16 cellular contexts compared by ENCODE assay signal in the genomic region with DNA sequence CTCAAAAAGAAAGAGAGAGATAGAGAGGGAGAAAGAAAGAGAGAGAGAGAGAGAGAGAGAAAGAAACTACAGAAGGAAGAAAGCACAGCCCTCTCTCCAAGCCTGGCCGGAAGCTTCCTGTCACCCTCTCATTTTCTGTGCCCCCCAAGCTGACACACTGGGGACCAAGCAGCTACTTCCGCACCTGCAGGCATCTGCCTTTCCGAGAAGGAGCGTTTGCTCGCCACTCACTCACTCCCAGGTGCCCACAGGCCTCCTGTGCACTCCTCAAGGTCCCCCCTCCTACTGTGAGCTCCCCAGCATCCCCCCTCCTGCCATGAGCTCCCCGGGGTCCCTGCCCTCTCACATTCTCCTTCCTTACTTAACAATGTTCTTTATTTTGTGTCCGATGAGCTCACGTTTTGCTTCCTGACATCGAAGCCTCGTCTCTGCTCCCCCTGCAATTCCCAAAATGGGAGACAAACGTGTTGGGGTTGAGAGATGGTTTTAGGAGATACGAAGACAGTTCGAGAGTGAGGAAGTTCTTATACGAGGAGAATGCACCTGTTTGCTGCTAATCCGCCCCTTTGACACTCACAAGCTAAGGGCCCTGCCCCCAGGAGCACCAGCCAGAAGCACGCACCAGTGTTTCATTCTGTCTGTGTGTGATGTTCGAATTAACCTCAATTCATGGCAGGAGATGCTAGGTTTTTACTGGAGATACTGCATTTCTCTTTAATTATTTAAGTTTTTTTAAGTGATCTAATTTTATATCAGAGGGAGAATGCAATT.
"Had no signal": no experiment of that assay in that cellular context is flagged by ENCODE, and none has a peak within 500 bp of the region (broad histone marks: within the 10 kb centered on the region; RNA-seq: fewer than 3 reads in every experiment).

No MANE protein-coding gene starts in this region.

- H3K27ac Mint-ChIP-seq: activated CD4-positive, alpha-beta T cell treated with anti-CD3 and anti-CD28 coated beads, Interleukin-2, amount 10 ng/mL, durations not matched to agents 7 days and 5 days; brain; natural killer cell treated with Interleukin-12 subunit alpha and Interleukin-12 subunit beta and Interleukin-15 and Interleukin-18, amount 100 ng/mL, for 72 hours had no signal

- H3K36me3 ChIP-seq: thoracic aorta had no signal

- H3K36me3 Mint-ChIP-seq: brain; natural killer cell treated with Interleukin-12 subunit alpha and Interleukin-12 subunit beta and Interleukin-15 and Interleukin-18, amount 100 ng/mL, for 72 hours had no signal

- H3K4me3 Mint-ChIP-seq: activated CD4-positive, alpha-beta T cell treated with anti-CD3 and anti-CD28 coated beads, Interleukin-2, amount 10 ng/mL, durations not matched to agents 7 days and 5 days; brain; natural killer cell treated with Interleukin-12 subunit alpha and Interleukin-12 subunit beta and Interleukin-15 and Interleukin-18, amount 100 ng/mL, for 72 hours had no signal

- ATAC-seq: left ventricle myocardium superior; natural killer cell treated with Interleukin-12 subunit alpha and Interleukin-12 subunit beta and Interleukin-15 and Interleukin-18, amount 100 ng/mL, for 72 hours had no signal

- DNase-seq: activated CD4-positive, alpha-beta T cell treated with anti-CD3 and anti-CD28 coated beads, Interleukin-2, amount 10 ng/mL, durations not matched to agents 7 days and 5 days; activated naive CD4-positive, alpha-beta T cell treated with anti-CD3 and anti-CD28 coated beads, Interleukin-2, amount 50 U/mL, for 16 hours; central memory CD4-positive, alpha-beta T cell; cortex of kidney; effector CD8-positive, alpha-beta T cell; foreskin fibroblast; glutamatergic neuron; hypothalamus; kidney glomerular epithelial cell; left ventricle myocardium superior; mesenchymal stem cell; occipital lobe had no signal

- H3K9me3 Mint-ChIP-seq: activated CD4-positive, alpha-beta T cell treated with anti-CD3 and anti-CD28 coated beads, Interleukin-2, amount 10 ng/mL, durations not matched to agents 7 days and 5 days; brain; natural killer cell treated with Interleukin-12 subunit alpha and Interleukin-12 subunit beta and Interleukin-15 and Interleukin-18, amount 100 ng/mL, for 72 hours had no signal

- H3K4me3 ChIP-seq: smooth muscle cell, thoracic aorta had no signal
